In the genomic region with DNA sequence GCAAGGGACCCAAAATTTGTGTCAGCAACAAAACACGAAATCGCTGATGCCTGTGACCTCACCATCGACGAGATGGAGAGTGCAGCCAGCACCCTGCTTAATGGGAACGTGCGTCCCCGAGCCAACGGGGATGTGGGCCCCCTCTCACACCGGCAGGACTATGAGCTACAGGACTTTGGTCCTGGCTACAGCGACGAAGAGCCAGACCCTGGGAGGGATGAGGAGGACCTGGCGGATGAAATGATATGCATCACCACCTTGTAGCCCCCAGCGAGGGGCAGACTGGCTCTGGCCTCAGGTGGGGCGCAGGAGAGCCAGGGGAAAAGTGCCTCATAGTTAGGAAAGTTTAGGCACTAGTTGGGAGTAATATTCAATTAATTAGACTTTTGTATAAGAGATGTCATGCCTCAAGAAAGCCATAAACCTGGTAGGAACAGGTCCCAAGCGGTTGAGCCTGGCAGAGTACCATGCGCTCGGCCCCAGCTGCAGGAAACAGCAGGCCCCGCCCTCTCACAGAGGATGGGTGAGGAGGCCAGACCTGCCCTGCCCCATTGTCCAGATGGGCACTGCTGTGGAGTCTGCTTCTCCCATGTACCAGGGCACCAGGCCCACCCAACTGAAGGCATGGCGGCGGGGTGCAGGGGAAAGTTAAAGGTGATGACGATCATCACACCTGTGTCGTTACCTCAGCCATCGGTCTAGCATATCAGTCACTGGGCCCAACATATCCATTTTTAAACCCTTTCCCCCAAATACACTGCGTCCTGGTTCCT, we compare ENCODE assay signal across 25 cellular contexts.
"Had no signal": no experiment of that assay in that cellular context is flagged by ENCODE, and none has a peak within 500 bp of the region (broad histone marks: within the 10 kb centered on the region; RNA-seq: fewer than 3 reads in every experiment).

No MANE protein-coding gene starts in this region.

- H3K27me3 Mint-ChIP-seq: activated CD4-positive, alpha-beta T cell treated with anti-CD3 and anti-CD28 coated beads for 36 hours; activated naive CD4-positive, alpha-beta T cell treated with anti-CD3 and anti-CD28 coated beads, Interleukin-2, amount 50 U/mL, for 24 hours had no signal

- DNase-seq: activated B cell treated with CpG ODN at 0.5 μM for 24 hours; activated CD4-positive, alpha-beta T cell treated with anti-CD3 and anti-CD28 coated beads for 36 hours; activated CD4-positive, alpha-beta T cell treated with anti-CD3 and anti-CD28 coated beads, Interleukin-2, amount 50 U/mL, for 4 hours; activated gamma-delta T cell treated with Interleukin-2 at 50 U/mL for 16 hours; activated T-cell treated with anti-CD3 and anti-CD28 coated beads for 4 hours; anterior cingulate cortex; body of pancreas; caudate nucleus; effector memory CD8-positive, alpha-beta T cell; hypothalamus; left cardiac atrium; lower lobe of right lung; mesendoderm; naive B cell; stimulated activated CD4-positive, alpha-beta T cell treated with anti-CD3 and anti-CD28 coated beads, Interleukin-4, amount 100 ng/mL, for 24 hours; stimulated activated naive CD8-positive, alpha-beta T cell treated with anti-CD3 and anti-CD28 coated beads, Interleukin-15, Interleukin-2, amounts not matched to agents 100 U/mL and 50 U/mL, for 24 hours; substantia nigra; SW 1271; T-helper 17 cell; thyroid gland; uterus had no signal

- H3K36me3 Mint-ChIP-seq: activated naive CD4-positive, alpha-beta T cell treated with anti-CD3 and anti-CD28 coated beads, Interleukin-2, amount 50 U/mL, for 24 hours; naive B cell had no signal

- H3K36me3 ChIP-seq: esophagus muscularis mucosa, thyroid gland, uterus had no signal

- H3K4me3 ChIP-seq: body of pancreas, dorsolateral prefrontal cortex, esophagus muscularis mucosa, lower lobe of right lung, thyroid gland, uterus had no signal

- H3K27me3 ChIP-seq: body of pancreas, dorsolateral prefrontal cortex, esophagus muscularis mucosa, thyroid gland, uterus had no signal

- H3K4me1 ChIP-seq: lower lobe of right lung, uterus had no signal

- H3K9me3 ChIP-seq: body of pancreas, esophagus muscularis mucosa, lower lobe of right lung, thyroid gland, uterus had no signal

- H3K27ac ChIP-seq: body of pancreas, esophagus muscularis mucosa, lower lobe of right lung, thyroid gland, uterus had no signal

- FAIRE-seq: frontal cortex had no signal

- H3K27ac Mint-ChIP-seq: activated B cell treated with CpG ODN at 0.5 μM for 24 hours; activated CD4-positive, alpha-beta T cell treated with anti-CD3 and anti-CD28 coated beads for 36 hours; activated naive CD4-positive, alpha-beta T cell treated with anti-CD3 and anti-CD28 coated beads, Interleukin-2, amount 50 U/mL, for 24 hours; effector memory CD8-positive, alpha-beta T cell; T-helper 17 cell had no signal

- H3K9me3 Mint-ChIP-seq: activated B cell treated with CpG ODN at 0.5 μM for 24 hours; activated naive CD4-positive, alpha-beta T cell treated with anti-CD3 and anti-CD28 coated beads, Interleukin-2, amount 50 U/mL, for 24 hours; effector memory CD8-positive, alpha-beta T cell; naive B cell had no signal

- H3K4me3 Mint-ChIP-seq: activated B cell treated with CpG ODN at 0.5 μM for 24 hours; activated CD4-positive, alpha-beta T cell treated with anti-CD3 and anti-CD28 coated beads for 36 hours; activated naive CD4-positive, alpha-beta T cell treated with anti-CD3 and anti-CD28 coated beads, Interleukin-2, amount 50 U/mL, for 24 hours; effector memory CD8-positive, alpha-beta T cell; naive B cell; T-helper 17 cell had no signal

- H3K4me1 Mint-ChIP-seq: activated CD4-positive, alpha-beta T cell treated with anti-CD3 and anti-CD28 coated beads for 36 hours; activated naive CD4-positive, alpha-beta T cell treated with anti-CD3 and anti-CD28 coated beads, Interleukin-2, amount 50 U/mL, for 24 hours; T-helper 17 cell had no signal
